9 cellular contexts compared by ENCODE assay signal in genomic region chr6:7242835-7243187, GRCh38.
A peak's percentile ranks its signal among the peaks of the same experiment; 100 is the strongest.
DNase-seq lines count a peak whose midpoint lies in the region; ATAC-seq and TF ChIP-seq lines count a peak whose summit lies in the region.
"Had no signal": no experiment of that assay in that cellular context is flagged by ENCODE, and none has a peak within 500 bp of the region (broad histone marks: within the 10 kb centered on the region; RNA-seq: fewer than 3 reads in every experiment).

No MANE protein-coding gene starts in this region.

- H2BK20ac ChIP-seq in H9 (ENCODE audit: low read depth, low read length, poor library complexity, severe bottlenecking) = no peak overlapping the region

- no peak overlapping the region for H3K14ac ChIP-seq in H9 (ENCODE audit: insufficient read depth, low read length)

- WGBS in H9 (ENCODE audit: extremely low coverage, insufficient read length, low lambda C conversion rate) = no CpG with 5 or more reads among the region's 4 CpGs

- H4K91ac ChIP-seq in H9 (ENCODE audit: insufficient read length, low read depth, low read length) = no peak overlapping the region

- H3K9ac ChIP-seq in H9 (ENCODE audit: extremely low read depth, insufficient read length, low read length) (no peak overlapping the region), adipocyte (ENCODE audit: low read length) (peak overlapping the region; percentile 46), stomach smooth muscle (ENCODE audit: low read length in 2 of 2) (peak overlapping the region in 1 of 2 donors; percentile 10)

- H3K36me3 ChIP-seq in adipocyte (ENCODE audit: control insufficient read depth, insufficient read depth, low read length, severe bottlenecking) (peaks cover 60% of the 10 kb centered on the region), lower lobe of right lung (peaks cover 53% of the 10 kb centered on the region), stomach smooth muscle (ENCODE audit: control insufficient read depth in 2 of 2, insufficient read depth in 2 of 2, low read length in 2 of 2) (peaks cover 29 to 33% of the 10 kb centered on the region in 2 donors)

- H3K4me1 Mint-ChIP-seq in H9 = peaks cover 36 to 40% of the 10 kb centered on the region in 2 experiments

- DNase-seq in H9 (no peak), adipocyte (ENCODE audit: low read depth) (no peak), lower lobe of right lung (peak; percentile 12)
- DNase-seq in stimulated activated CD4-positive, alpha-beta T cell treated with anti-CD3 and anti-CD28 coated beads, Interleukin-4, amount 100 ng/mL, for 4 hours = no peak
- DNase-seq: stimulated activated CD4-positive, alpha-beta T cell treated with anti-CD3 and anti-CD28 coated beads, Interleukin-12 subunit alpha, Interleukin-12 subunit beta, amount 100 ng/mL, for 4 hours had no signal

- H3K18ac ChIP-seq in H9 (ENCODE audit: insufficient read length, low read depth, low read length) = no peak overlapping the region

- H3K27me3 ChIP-seq in H9 (ENCODE audit: insufficient read depth, low read length) (no peaks in the 10 kb centered on the region), adipocyte (replicated peaks; ENCODE audit: control insufficient read depth, insufficient read depth, low read length) (no peaks in the 10 kb centered on the region), lower lobe of right lung (ENCODE audit: low read depth) (no peaks in the 10 kb centered on the region), stomach smooth muscle (ENCODE audit: control insufficient read depth in 1 of 2, insufficient read depth in 2 of 2, low read length in 2 of 2) (no peaks in the 10 kb centered on the region)

- H3K4ac ChIP-seq in H9 (ENCODE audit: low read depth, low read length) = no peak overlapping the region

- H3K4me3 Mint-ChIP-seq in H9 = peak overlapping the region in 1 of 2 experiments; percentile 61; a peak in 3 of 5 replicates
- H3K4me3 Mint-ChIP-seq: activated naive CD4-positive, alpha-beta T cell treated with anti-CD3 and anti-CD28 coated beads for 36 hours had no signal

- H3T11ph ChIP-seq in H9 (ENCODE audit: low read length) = no peak overlapping the region

- intact Hi-C loops in lower lobe of right lung (cut with DNase I) = no loop called here

- H3K23ac ChIP-seq in H9 (ENCODE audit: insufficient read length, low read depth, low read length) = no peak overlapping the region

- no peak overlapping the region for H3K4me2 ChIP-seq in H9 (ENCODE audit: insufficient read depth, insufficient read length, low read length)

- H3K9me3 Mint-ChIP-seq in H9 = no peaks in the 10 kb centered on the region
- H3K9me3 Mint-ChIP-seq: activated naive CD4-positive, alpha-beta T cell treated with anti-CD3 and anti-CD28 coated beads for 36 hours had no signal

- H3K23me2 ChIP-seq in H9 (ENCODE audit: insufficient read length, low read depth, low read length, poor library complexity, severe bottlenecking) = no peaks in the 10 kb centered on the region

- no peak for ATAC-seq in lower lobe of right lung
- no peak for ATAC-seq in GM21390 (IDR thresholded peaks at IDR 0.05; ENCODE audit: unreplicated experiment)
- ATAC-seq in HG02885 (IDR thresholded peaks at IDR 0.05; ENCODE audit: poor library complexity, unreplicated experiment) = no peak

- no peak overlapping the region for H3K56ac ChIP-seq in H9 (ENCODE audit: insufficient read length, low read depth, low read length)

- TF ChIP-seq CTCF in H9 (conservative IDR thresholded peaks at IDR 0.05) = no peak
- no peak for TF ChIP-seq CTCF in lower lobe of right lung (IDR thresholded peaks at IDR 0.05)

- H3K4me3 ChIP-seq in adipocyte (ENCODE audit: low read length) (no peak overlapping the region), lower lobe of right lung (no peak overlapping the region), stomach smooth muscle (ENCODE audit: low read length in 2 of 2) (no peak overlapping the region)

- peaks cover 3 to 7% (median 4%) of the 10 kb centered on the region in 3 experiments; a peak in 4 of 7 replicates for H3K36me3 Mint-ChIP-seq in H9 (ENCODE audit: insufficient read depth in 1 of 3, low read depth in 3 of 3)

- H2AK5ac ChIP-seq in H9 (ENCODE audit: insufficient read length, low read length) = no peak overlapping the region

- no peak overlapping the region for H2BK5ac ChIP-seq in H9 (ENCODE audit: insufficient read length, low read length)

- no peaks in the 10 kb centered on the region for H3K9me3 ChIP-seq in H9 (ENCODE audit: control insufficient read depth, low read depth, low read length)
- no peaks in the 10 kb centered on the region for H3K9me3 ChIP-seq in adipocyte (ENCODE audit: control insufficient read depth, low read length)
- H3K9me3 ChIP-seq in lower lobe of right lung = no peaks in the 10 kb centered on the region
- H3K9me3 ChIP-seq in stomach smooth muscle (ENCODE audit: control insufficient read depth in 2 of 2, low read length in 2 of 2) = no peaks in the 10 kb centered on the region

- H4K20me1 ChIP-seq in H9 (ENCODE audit: control insufficient read depth, insufficient read depth, insufficient read length) = no peaks in the 10 kb centered on the region

- H2BK120ac ChIP-seq in H9 (ENCODE audit: low read depth, low read length, poor library complexity, severe bottlenecking) = no peak overlapping the region

- H3K27ac ChIP-seq in H9 (ENCODE audit: insufficient read length, low read depth, low read length) = no peak overlapping the region
- H3K27ac ChIP-seq in lower lobe of right lung = peak overlapping the region; percentile 56
- peak overlapping the region; percentile 41 for H3K27ac ChIP-seq in stomach smooth muscle (ENCODE audit: low read length)

- H2BK12ac ChIP-seq in H9 (ENCODE audit: insufficient read length, low read depth, low read length) = no peak overlapping the region

- no peak overlapping the region for H2AFZ ChIP-seq in H9 (ENCODE audit: low read length)

- H3K27me3 Mint-ChIP-seq in H9 (ENCODE audit: low read depth) = no peaks in the 10 kb centered on the region

- H3K79me2 ChIP-seq in H9 (ENCODE audit: insufficient read depth, low read length) = no peaks in the 10 kb centered on the region

- H4K8ac ChIP-seq in H9 (replicated peaks; ENCODE audit: insufficient read length, low read depth, low read length) = no peak overlapping the region

- H4K5ac ChIP-seq in H9 (ENCODE audit: insufficient read length, low read depth, low read length) = no peak overlapping the region

- peaks cover 15% of the 10 kb centered on the region for H3K4me1 ChIP-seq in H9 (ENCODE audit: insufficient read depth, low read length)
- H3K4me1 ChIP-seq in adipocyte (ENCODE audit: control insufficient read depth, insufficient read depth, low read length) = peaks cover 20% of the 10 kb centered on the region
- H3K4me1 ChIP-seq in lower lobe of right lung = peaks cover 36% of the 10 kb centered on the region
- H3K4me1 ChIP-seq in stomach smooth muscle (ENCODE audit: control insufficient read depth, insufficient read depth, low read length) = peaks cover 16% of the 10 kb centered on the region

- H3K27ac Mint-ChIP-seq in H9 = peak overlapping the region; percentile 1 to 96 (median 93); a peak in 6 of 7 replicates
- H3K27ac Mint-ChIP-seq: activated naive CD4-positive, alpha-beta T cell treated with anti-CD3 and anti-CD28 coated beads for 36 hours had no signal

- H2BK15ac ChIP-seq in H9 (ENCODE audit: low read depth, low read length) = no peak overlapping the region

- no peaks in the 10 kb centered on the region for H3K79me1 ChIP-seq in H9 (ENCODE audit: insufficient read depth, low read depth, low read length, poor library complexity, severe bottlenecking)
